26 cellular contexts compared by ENCODE assay signal in the genomic region with DNA sequence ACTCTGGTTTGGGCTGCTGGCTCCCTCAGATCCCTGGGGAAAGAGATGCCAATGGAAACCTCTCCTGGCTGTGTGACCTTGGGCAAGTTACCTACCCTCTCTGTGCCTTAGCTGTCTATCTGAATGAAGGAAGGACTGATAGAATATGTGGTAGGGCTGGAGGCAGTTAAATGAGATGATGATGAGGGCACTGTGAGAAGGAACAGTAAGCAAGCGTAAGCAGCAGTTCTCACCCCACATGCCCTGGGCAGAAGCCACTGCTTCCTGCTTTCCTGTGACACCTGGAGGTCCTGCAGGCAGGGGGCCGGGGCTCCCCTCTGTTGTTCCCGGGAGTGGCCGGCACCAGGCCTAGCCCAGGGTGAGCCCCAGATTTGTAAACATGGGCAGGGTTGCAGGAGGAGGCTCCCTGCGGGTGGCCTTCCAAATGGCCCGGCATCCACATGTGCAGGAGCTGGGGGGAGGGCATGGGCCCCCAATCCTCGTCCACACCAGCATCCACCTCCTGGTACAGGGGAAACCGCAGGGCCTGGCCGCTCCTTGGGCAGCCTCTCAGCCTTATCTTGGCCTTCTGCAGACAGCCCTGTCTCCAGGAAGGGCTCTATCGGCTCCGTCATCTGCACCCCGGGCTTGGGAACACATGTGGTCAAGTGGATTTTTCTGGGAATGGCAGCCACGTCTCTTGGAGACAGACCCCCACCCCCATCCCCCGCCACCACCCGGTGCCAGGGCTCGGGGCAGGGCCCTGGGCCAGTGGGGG.
A peak's percentile ranks its signal among the peaks of the same experiment; 100 is the strongest.
DNase-seq lines count a peak whose midpoint lies in the region; ATAC-seq and TF ChIP-seq lines count a peak whose summit lies in the region.
"Had no signal": no experiment of that assay in that cellular context is flagged by ENCODE, and none has a peak within 500 bp of the region (broad histone marks: within the 10 kb centered on the region; RNA-seq: fewer than 3 reads in every experiment).

No MANE protein-coding gene starts in this region.

- POLR2A ChIA-PET in IMR-90 (lab: Charles Lee; ENCODE audit: unreplicated experiment), result no interaction called here
- POLR2A ChIA-PET in WTC11 (lab: Charles Lee), result no interaction called here

- H2AFZ ChIP-seq in IMR-90 (replicated peaks; ENCODE audit: low read length, poor library complexity), result no peak overlapping the region
- H2AFZ ChIP-seq: parathyroid adenoma, PC-9 had no signal

- CTCF ChIA-PET in IMR-90 (lab: Yijun Ruan, JAX) (no interaction called here), WTC11 (lab: Charles Lee) (interaction anchor here (1.0 to 3.1 kb wide), 5 partner anchors 15 to 39 kb away, joined by 3 to 14 read pairs (median 3); no protein-coding TSS in a partner anchor)

- H2BK20ac ChIP-seq in IMR-90 (ENCODE audit: low read depth, low read length), result no peak overlapping the region

- H3K4me2 ChIP-seq in IMR-90 (ENCODE audit: low read depth, low read length) (no peak overlapping the region), mesendoderm (ENCODE audit: low read length) (no peak overlapping the region)
- H3K4me2 ChIP-seq: PC-9 had no signal

- no peak overlapping the region for H3K4me3 Mint-ChIP-seq in WTC11
- H3K4me3 Mint-ChIP-seq in T-helper 17 cell, result no peak overlapping the region
- H3K4me3 Mint-ChIP-seq: activated T-cell treated with anti-CD3 and anti-CD28 coated beads, Interleukin-2, amount 50 U/mL, for 72 hours; CD4-positive, alpha-beta memory T cell; natural killer cell; stimulated activated effector memory CD8-positive, alpha-beta T cell treated with anti-CD3 and anti-CD28 coated beads, Interleukin-12 subunit alpha, Interleukin-12 subunit beta, amount 100 ng/mL, for 72 hours had no signal

- 0 out of 2 replicates have a peak overlapping the region, but pooled peaks have one; percentile 60 for H3K27ac Mint-ChIP-seq in WTC11
- no peak overlapping the region for H3K27ac Mint-ChIP-seq in T-helper 17 cell
- H3K27ac Mint-ChIP-seq: activated T-cell treated with anti-CD3 and anti-CD28 coated beads, Interleukin-2, amount 50 U/mL, for 72 hours; CD4-positive, alpha-beta memory T cell; natural killer cell; stimulated activated effector memory CD8-positive, alpha-beta T cell treated with anti-CD3 and anti-CD28 coated beads, Interleukin-12 subunit alpha, Interleukin-12 subunit beta, amount 100 ng/mL, for 72 hours had no signal

- DNase-seq in BE2C (peak; percentile 78), IMR-90 (no peak), WTC11 (ENCODE audit: low spot score) (no peak), mesendoderm (no peak), COR-L47 (lab: John Stamatoyannopoulos, UW) (no peak), NCI-H1694 treated with DMSO at 0.1 percent for 48 hours (lab: John Stamatoyannopoulos, UW) (no peak), T-helper 17 cell (no peak)
- DNase-seq: activated naive CD4-positive, alpha-beta T cell treated with anti-CD3 and anti-CD28 coated beads, Interleukin-2, amount 50 U/mL, for 16 hours; activated T-cell treated with anti-CD3 and anti-CD28 coated beads, Interleukin-2, amount 50 U/mL, for 72 hours; CD4-positive, alpha-beta memory T cell; DMS79 treated with DMSO at 0.1 percent for 48 hours; effector CD8-positive, alpha-beta T cell; gastrocnemius medialis; H7; MG63; natural killer cell; NCI-H1436 treated with DMSO at 0.1 percent for 48 hours; NCI-H774; PC-9 had no signal

- peaks cover 7% of the 10 kb centered on the region for H3K4me1 Mint-ChIP-seq in WTC11
- peaks cover 3% of the 10 kb centered on the region for H3K4me1 Mint-ChIP-seq in T-helper 17 cell
- H3K4me1 Mint-ChIP-seq: natural killer cell; stimulated activated effector memory CD8-positive, alpha-beta T cell treated with anti-CD3 and anti-CD28 coated beads, Interleukin-12 subunit alpha, Interleukin-12 subunit beta, amount 100 ng/mL, for 72 hours had no signal

- H3K4me3 ChIP-seq in BE2C (ENCODE audit: low read depth, low read length) (no peak overlapping the region), IMR-90 (ENCODE audit: insufficient read depth, low read depth, low read length) (no peak overlapping the region), mesendoderm (ENCODE audit: low read length) (no peak overlapping the region)
- H3K4me3 ChIP-seq: ascending aorta, gastrocnemius medialis, MG63, PC-9, thoracic aorta had no signal

- no peak overlapping the region; the same call in 1 of the 2 replicates for H3K14ac ChIP-seq in IMR-90 (replicated peaks; ENCODE audit: low read depth, low read length)

- H3K27me3 Mint-ChIP-seq in WTC11 (ENCODE audit: low read depth) (no peaks in the 10 kb centered on the region), T-helper 17 cell (peaks cover 39% of the 10 kb centered on the region)

- H2AK5ac ChIP-seq in IMR-90 (ENCODE audit: low read depth, low read length), result 0 out of 2 replicates have a peak overlapping the region, but pooled peaks have one; percentile 30
- no peak overlapping the region for H2AK5ac ChIP-seq in mesendoderm (ENCODE audit: low read length)

- no peaks in the 10 kb centered on the region for H3K79me2 ChIP-seq in mesendoderm (ENCODE audit: control insufficient read depth, insufficient read depth, low read length)

- H3K9ac ChIP-seq in IMR-90 (ENCODE audit: low read depth, low read length), result no peak overlapping the region
- H3K9ac ChIP-seq in mesendoderm (ENCODE audit: low read length), result no peak overlapping the region
- H3K9ac ChIP-seq: parathyroid adenoma had no signal

- H3K79me1 ChIP-seq in IMR-90 (ENCODE audit: low read depth in 1 of 2, low read length in 2 of 2) (peaks cover 19 to 64% of the 10 kb centered on the region in 2 experiments), mesendoderm (ENCODE audit: low read length) (peaks cover 2% of the 10 kb centered on the region)

- no peak overlapping the region for H3K18ac ChIP-seq in IMR-90 (ENCODE audit: low read depth, low read length)
- no peak overlapping the region for H3K18ac ChIP-seq in mesendoderm (ENCODE audit: low read length)

- H3K36me3 ChIP-seq in BE2C (no peaks in the 10 kb centered on the region), IMR-90 (ENCODE audit: control insufficient read depth, insufficient read depth, low read length) (no peaks in the 10 kb centered on the region), mesendoderm (ENCODE audit: control insufficient read depth, insufficient read depth, low read length) (no peaks in the 10 kb centered on the region)
- H3K36me3 ChIP-seq: ascending aorta, gastrocnemius medialis, MG63, thoracic aorta had no signal

- no peak overlapping the region for H3K27ac ChIP-seq in IMR-90 (ENCODE audit: insufficient read depth, low read length)
- no peak overlapping the region for H3K27ac ChIP-seq in mesendoderm (ENCODE audit: low read depth, low read length)
- H3K27ac ChIP-seq: gastrocnemius medialis, parathyroid adenoma, PC-9 had no signal

- no peak for ATAC-seq in IMR-90 (ENCODE audit: low read depth)
- no peak for ATAC-seq in WTC11
- no peak for ATAC-seq in T-helper 17 cell
- ATAC-seq in HG02840 (IDR thresholded peaks at IDR 0.05; ENCODE audit: low FRiP score, unreplicated experiment), result no peak
- ATAC-seq: activated CD4-positive, CD25-positive, alpha-beta regulatory T cell treated with anti-CD3 and anti-CD28 coated beads, Interleukin-2, amount 50 U/mL, for 24 hours; activated T-cell treated with anti-CD3 and anti-CD28 coated beads, Interleukin-2, amount 50 U/mL, for 72 hours; esophagus mucosa; gastrocnemius medialis; natural killer cell; stimulated activated effector memory CD8-positive, alpha-beta T cell treated with anti-CD3 and anti-CD28 coated beads, Interleukin-12 subunit alpha, Interleukin-12 subunit beta, amount 100 ng/mL, for 72 hours had no signal

- H4K8ac ChIP-seq in IMR-90 (ENCODE audit: low read depth in 2 of 2, low read length in 2 of 2) (no peak overlapping the region), mesendoderm (ENCODE audit: low read depth, low read length) (no peak overlapping the region)

- no peak overlapping the region for H3K23ac ChIP-seq in IMR-90 (ENCODE audit: low read depth, low read length)
- no peak overlapping the region for H3K23ac ChIP-seq in mesendoderm (ENCODE audit: low read length)

- H2BK15ac ChIP-seq in IMR-90 (ENCODE audit: low read depth, low read length) (no peak overlapping the region), mesendoderm (replicated peaks; ENCODE audit: low read depth) (no peak overlapping the region)

- H4K5ac ChIP-seq in IMR-90 (ENCODE audit: low read depth, low read length) (no peak overlapping the region), mesendoderm (ENCODE audit: low read length) (no peak overlapping the region)

- no peaks in the 10 kb centered on the region for H3K9me3 ChIP-seq in BE2C
- no peaks in the 10 kb centered on the region for H3K9me3 ChIP-seq in IMR-90 (ENCODE audit: control insufficient read depth, insufficient read depth, low read length)
- H3K9me3 ChIP-seq in T-helper 17 cell (ENCODE audit: control insufficient read depth, low read length, poor library complexity, severe bottlenecking), result no peaks in the 10 kb centered on the region
- H3K9me3 ChIP-seq: ascending aorta, gastrocnemius medialis, MG63, thoracic aorta had no signal

- TF ChIP-seq RAD21 in IMR-90 (IDR thresholded peaks at IDR 0.05; ENCODE audit: low read length), result no peak

- H3K36me3 Mint-ChIP-seq in WTC11 (no peaks in the 10 kb centered on the region), T-helper 17 cell (ENCODE audit: low read depth) (no peaks in the 10 kb centered on the region)
- H3K36me3 Mint-ChIP-seq: CD4-positive, alpha-beta memory T cell; natural killer cell; stimulated activated effector memory CD8-positive, alpha-beta T cell treated with anti-CD3 and anti-CD28 coated beads, Interleukin-12 subunit alpha, Interleukin-12 subunit beta, amount 100 ng/mL, for 72 hours had no signal

- no TSS peak for BruUV-seq in IMR-90 (replicated peaks; lab: Mats Ljungman, UMichigan)

- in situ Hi-C loops in IMR-90 (cut with MboI; ENCODE audit: low sequenced_read_pairs), result no loop called here

- no peak overlapping the region for H4K91ac ChIP-seq in IMR-90 (ENCODE audit: insufficient read depth, low read depth, low read length)

- H4K20me1 ChIP-seq in IMR-90 (ENCODE audit: insufficient read depth, low read length), result peaks cover 61% of the 10 kb centered on the region

- H3K4me1 ChIP-seq in BE2C (peaks cover 81% of the 10 kb centered on the region), IMR-90 (ENCODE audit: control insufficient read depth, insufficient read depth, low read length) (peaks cover 27% of the 10 kb centered on the region), mesendoderm (ENCODE audit: control insufficient read depth, low read depth, low read length) (no peaks in the 10 kb centered on the region)

- intact Hi-C loops in IMR-90 (cut with micrococcal nuclease), result no loop called here

- WGBS in IMR-90 (ENCODE audit: extremely low coverage in 2 of 2, insufficient read length in 1 of 2), 2 experiments, result no CpG with 5 or more reads among the region's 16 CpGs
- no CpG with 5 or more reads among the region's 16 CpGs for WGBS in mesendoderm (ENCODE audit: extremely low coverage, insufficient coverage, low lambda C conversion rate)

- H2BK5ac ChIP-seq in IMR-90 (ENCODE audit: low read depth, low read length, poor library complexity, severe bottlenecking) (no peak overlapping the region), mesendoderm (ENCODE audit: low read length) (no peak overlapping the region)

- H2BK120ac ChIP-seq in IMR-90 (ENCODE audit: low read depth, low read length) (no peak overlapping the region), mesendoderm (ENCODE audit: low read depth, low read length) (no peak overlapping the region)

- no peak for TF ChIP-seq POLR2A in IMR-90 (IDR thresholded peaks at IDR 0.05; ENCODE audit: low read depth, low read length)

- no peak for TF ChIP-seq CTCF in BE2C (IDR thresholded peaks at IDR 0.05; ENCODE audit: low read depth, low read length)
- TF ChIP-seq CTCF in IMR-90 (conservative IDR thresholded peaks at IDR 0.05; ENCODE audit: low read depth, low read length), result no peak
- no peak for TF ChIP-seq CTCF in WTC11 (IDR thresholded peaks at IDR 0.05)

- no peak overlapping the region for H3K56ac ChIP-seq in IMR-90 (ENCODE audit: extremely low read depth, insufficient read depth, low read length)
- peak overlapping the region; percentile 7 for H3K56ac ChIP-seq in mesendoderm (ENCODE audit: low read length)

- H3K9me1 ChIP-seq in IMR-90 (ENCODE audit: insufficient read depth, low read length), result peaks cover 16% of the 10 kb centered on the region

- no peak overlapping the region for H2AK9ac ChIP-seq in IMR-90 (replicated peaks; ENCODE audit: low read depth, low read length, poor library complexity)

- dilution Hi-C loops in IMR-90 (cut with HindIII; ENCODE audit: low sequenced_read_pairs, unreplicated experiment), result no loop called here

- H3K4ac ChIP-seq in IMR-90 (ENCODE audit: low read depth, low read length) (no peak overlapping the region; the same call in 1 of the 2 replicates), mesendoderm (ENCODE audit: low read depth, low read length) (no peak overlapping the region)

- no peaks in the 10 kb centered on the region for H3K9me3 Mint-ChIP-seq in WTC11
- H3K9me3 Mint-ChIP-seq: activated T-cell treated with anti-CD3 and anti-CD28 coated beads, Interleukin-2, amount 50 U/mL, for 72 hours; CD4-positive, alpha-beta memory T cell; natural killer cell; stimulated activated effector memory CD8-positive, alpha-beta T cell treated with anti-CD3 and anti-CD28 coated beads, Interleukin-12 subunit alpha, Interleukin-12 subunit beta, amount 100 ng/mL, for 72 hours had no signal

- H3K27me3 ChIP-seq in BE2C (no peaks in the 10 kb centered on the region), IMR-90 (ENCODE audit: control insufficient read depth, insufficient read depth, low read length) (no peaks in the 10 kb centered on the region), mesendoderm (ENCODE audit: insufficient read depth, low read length, poor library complexity) (no peaks in the 10 kb centered on the region)
- H3K27me3 ChIP-seq: ascending aorta, gastrocnemius medialis, MG63 had no signal
